Comparison of ENCODE assay signal across 11 cellular contexts in the genomic region with DNA sequence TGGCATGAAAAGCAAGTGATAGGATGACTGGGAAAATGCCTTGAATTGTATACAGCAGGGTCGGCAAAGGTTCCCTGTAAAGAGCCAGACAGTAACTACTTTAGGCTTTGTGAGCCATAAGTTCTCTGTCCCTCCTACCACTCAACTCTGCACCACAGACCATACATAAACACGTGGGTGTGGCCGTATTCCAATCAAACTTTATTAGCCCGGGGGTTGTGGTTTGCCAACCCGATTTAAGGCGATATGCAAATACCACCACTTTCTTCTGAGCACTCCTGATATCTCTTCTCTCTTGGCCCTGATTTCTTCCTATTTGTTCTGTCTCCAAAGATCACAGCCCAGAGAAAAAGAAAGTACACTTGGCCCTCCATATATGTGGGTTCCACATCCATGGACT.
"Had no signal": no experiment of that assay in that cellular context is flagged by ENCODE, and none has a peak within 500 bp of the region (broad histone marks: within the 10 kb centered on the region; RNA-seq: fewer than 3 reads in every experiment).

No MANE protein-coding gene starts in this region.

- H2AFZ ChIP-seq: hepatocyte had no signal

- H3K79me2 ChIP-seq: hepatocyte had no signal

- H3K4me3 ChIP-seq: cardiac muscle cell, hepatocyte, lung, upper lobe of right lung had no signal

- H3K36me3 ChIP-seq: cardiac muscle cell, upper lobe of right lung had no signal

- H3K27ac ChIP-seq: cardiac muscle cell, hepatocyte, upper lobe of right lung had no signal

- H3K4me2 ChIP-seq: hepatocyte had no signal

- H3K9me3 ChIP-seq: upper lobe of right lung had no signal

- ATAC-seq: esophagus mucosa; left lobe of liver; stimulated activated naive B cell treated with anti-CD40 and anti-IgM and Interleukin-4, amounts not matched to agents 10 μg/mL and 1 μg/mL and 100 μg/mL, for 72 hours; upper lobe of right lung had no signal

- DNase-seq: activated CD4-positive, alpha-beta T cell treated with anti-CD3 and anti-CD28 coated beads, Interleukin-2, amount 50 U/mL, for 48 hours; activated gamma-delta T cell treated with Interleukin-2 at 50 U/mL for 16 hours; effector CD8-positive, alpha-beta T cell; nephron progenitor cell; stimulated activated naive B cell treated with anti-CD40 and anti-IgM and Interleukin-4, amounts not matched to agents 10 μg/mL and 1 μg/mL and 100 μg/mL, for 72 hours had no signal

- H3K27me3 ChIP-seq: cardiac muscle cell, hepatocyte, upper lobe of right lung had no signal
